In the genomic region with DNA sequence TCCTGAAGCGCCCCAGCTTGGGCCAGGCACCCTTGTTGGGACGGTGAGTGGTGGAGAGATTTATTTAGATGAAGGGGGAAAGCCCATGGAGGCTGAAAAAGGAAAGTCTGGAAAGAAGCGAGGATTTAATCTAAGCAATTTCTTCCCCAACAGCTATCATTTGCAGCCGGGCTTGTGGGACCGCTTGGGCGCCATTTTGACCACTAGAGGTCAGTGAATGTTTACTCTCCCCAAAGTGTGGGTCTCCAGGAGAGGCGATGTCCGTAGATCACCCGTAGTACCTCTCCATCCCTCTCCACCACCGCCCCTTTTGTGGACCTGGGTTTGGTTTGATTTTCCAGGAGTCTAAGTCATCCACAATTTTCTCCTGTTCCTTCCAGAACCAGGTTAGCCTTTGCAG, we compare ENCODE assay signal across 9 cellular contexts.
DNase-seq lines count a peak whose midpoint lies in the region; ATAC-seq and TF ChIP-seq lines count a peak whose summit lies in the region.
"Had no signal": no experiment of that assay in that cellular context is flagged by ENCODE, and none has a peak within 500 bp of the region (broad histone marks: within the 10 kb centered on the region; RNA-seq: fewer than 3 reads in every experiment).

No MANE protein-coding gene starts in this region.

- POLR2A ChIA-PET in WTC11 (lab: Charles Lee): no interaction called here

- peaks cover 17% of the 10 kb centered on the region for H3K4me1 Mint-ChIP-seq in WTC11
- peaks cover 68% of the 10 kb centered on the region for H3K4me1 Mint-ChIP-seq in nephron progenitor cell
- H3K4me1 Mint-ChIP-seq in activated T-cell treated with anti-CD3 and anti-CD28 coated beads, Interleukin-2, amount 50 U/mL, for 24 hours (ENCODE audit: low read depth): peaks cover 25% of the 10 kb centered on the region

- CTCF ChIA-PET in WTC11 (lab: Charles Lee): interaction anchor here (0.6 to 4.0 kb wide), 47 partner anchors 9 to 359 kb away, joined by 3 to 43 read pairs (median 4); partner anchors contain the start of genes CCND2 and PARP11

- H3K9me3 Mint-ChIP-seq in WTC11: no peaks in the 10 kb centered on the region
- no peaks in the 10 kb centered on the region for H3K9me3 Mint-ChIP-seq in nephron progenitor cell
- no peaks in the 10 kb centered on the region for H3K9me3 Mint-ChIP-seq in activated T-cell treated with anti-CD3 and anti-CD28 coated beads, Interleukin-2, amount 50 U/mL, for 24 hours

- TF ChIP-seq CTCF in WTC11 (IDR thresholded peaks at IDR 0.05) (peak; percentile 11; the same call in 1 of the 2 replicates), nephron progenitor cell (IDR thresholded peaks at IDR 0.05) (peak; percentile 38)

- DNase-seq in EH (ENCODE audit: low read depth) (peak; percentile 5), HT1080 (ENCODE audit: low read depth) (peak; percentile 2), WTC11 (ENCODE audit: low spot score) (peak; percentile 71), nephron progenitor cell (peak; percentile 39), NCI-H1417 treated with DMSO at 0.1 percent for 48 hours (lab: John Stamatoyannopoulos, UW) (no peak)
- DNase-seq in activated T-cell treated with anti-CD3 and anti-CD28 coated beads, Interleukin-2, amount 50 U/mL, for 24 hours: no peak
- DNase-seq in activated CD4-positive, CD25-positive, alpha-beta regulatory T cell treated with anti-CD3 and anti-CD28 coated beads, Interleukin-2, amount 50 U/mL, for 72 hours: no peak
- DNase-seq: NCI-H2227 treated with DMSO at 0.1 percent for 48 hours had no signal

- no peaks in the 10 kb centered on the region; the same call in 1 of the 2 replicates for H3K27me3 Mint-ChIP-seq in WTC11 (ENCODE audit: low read depth)
- peaks cover 13% of the 10 kb centered on the region for H3K27me3 Mint-ChIP-seq in nephron progenitor cell (ENCODE audit: low read depth, poor library complexity)
- no peaks in the 10 kb centered on the region for H3K27me3 Mint-ChIP-seq in activated T-cell treated with anti-CD3 and anti-CD28 coated beads, Interleukin-2, amount 50 U/mL, for 24 hours

- no peak overlapping the region for H3K4me3 Mint-ChIP-seq in WTC11
- H3K4me3 Mint-ChIP-seq in nephron progenitor cell: no peak overlapping the region
- H3K4me3 Mint-ChIP-seq in activated T-cell treated with anti-CD3 and anti-CD28 coated beads, Interleukin-2, amount 50 U/mL, for 24 hours: no peak overlapping the region

- ATAC-seq in WTC11 (peak; percentile 90), GM21447 (IDR thresholded peaks at IDR 0.05; ENCODE audit: unreplicated experiment) (no peak)

- H3K36me3 Mint-ChIP-seq in WTC11: no peaks in the 10 kb centered on the region
- H3K36me3 Mint-ChIP-seq in nephron progenitor cell (ENCODE audit: low read depth): no peaks in the 10 kb centered on the region
- no peaks in the 10 kb centered on the region for H3K36me3 Mint-ChIP-seq in activated T-cell treated with anti-CD3 and anti-CD28 coated beads, Interleukin-2, amount 50 U/mL, for 24 hours (ENCODE audit: low read depth)

- H3K27ac Mint-ChIP-seq in WTC11: no peak overlapping the region
- no peak overlapping the region for H3K27ac Mint-ChIP-seq in nephron progenitor cell
- H3K27ac Mint-ChIP-seq in activated T-cell treated with anti-CD3 and anti-CD28 coated beads, Interleukin-2, amount 50 U/mL, for 24 hours: no peak overlapping the region

TF ChIP-seq in WTC11, 78 proteins besides CTCF, POLR2A, EP300 and RAD21:
- TF ChIP-seq KAT7 (CRISPR knock-in tag; IDR thresholded peaks at IDR 0.05; ENCODE audit: borderline replicate concordance) (no peak), USF1 (CRISPR knock-in tag; IDR thresholded peaks at IDR 0.05) (no peak), TCF7 (CRISPR knock-in tag; IDR thresholded peaks at IDR 0.05; ENCODE audit: low read depth) (no peak), ZSCAN18 (CRISPR knock-in tag; IDR thresholded peaks at IDR 0.05) (no peak), TEAD1 (CRISPR knock-in tag; IDR thresholded peaks at IDR 0.05) (no peak), HMGA2 (CRISPR knock-in tag; IDR thresholded peaks at IDR 0.05) (no peak), ATF2 (CRISPR knock-in tag; IDR thresholded peaks at IDR 0.05; ENCODE audit: borderline replicate concordance, low read depth) (no peak)
- TF ChIP-seq, protein P1, sequence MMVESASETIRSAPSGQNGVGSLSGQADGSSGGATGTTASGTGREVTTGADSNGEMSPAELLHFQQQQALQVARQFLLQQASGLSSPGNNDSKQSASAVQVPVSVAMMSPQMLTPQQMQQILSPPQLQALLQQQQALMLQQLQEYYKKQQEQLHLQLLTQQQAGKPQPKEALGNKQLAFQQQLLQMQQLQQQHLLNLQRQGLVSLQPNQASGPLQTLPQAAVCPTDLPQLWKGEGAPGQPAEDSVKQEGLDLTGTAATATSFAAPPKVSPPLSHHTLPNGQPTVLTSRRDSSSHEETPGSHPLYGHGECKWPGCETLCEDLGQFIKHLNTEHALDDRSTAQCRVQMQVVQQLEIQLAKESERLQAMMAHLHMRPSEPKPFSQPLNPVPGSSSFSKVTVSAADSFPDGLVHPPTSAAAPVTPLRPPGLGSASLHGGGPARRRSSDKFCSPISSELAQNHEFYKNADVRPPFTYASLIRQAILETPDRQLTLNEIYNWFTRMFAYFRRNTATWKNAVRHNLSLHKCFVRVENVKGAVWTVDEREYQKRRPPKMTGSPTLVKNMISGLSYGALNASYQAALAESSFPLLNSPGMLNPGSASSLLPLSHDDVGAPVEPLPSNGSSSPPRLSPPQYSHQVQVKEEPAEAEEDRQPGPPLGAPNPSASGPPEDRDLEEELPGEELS (CRISPR knock-in tag; IDR thresholded peaks at IDR 0.05): no peak
TF ChIP-seq in WTC11: peak in this region for 0.

Comparison
In these comparisons a context has a peak if more than half of its experiments do, and no peak if none do; other contexts are left out.
1. DNase-seq: peak in EH (single experiment), HT1080 (single experiment), WTC11 (single experiment) and nephron progenitor cell (single experiment); none in activated T-cell treated with anti-CD3 and anti-CD28 coated beads, Interleukin-2, amount 50 U/mL, for 24 hours (single experiment), NCI-H1417 treated with DMSO at 0.1 percent for 48 hours (single experiment) and activated CD4-positive, CD25-positive, alpha-beta regulatory T cell treated with anti-CD3 and anti-CD28 coated beads, Interleukin-2, amount 50 U/mL, for 72 hours (single experiment).